10 cellular contexts compared by ENCODE assay signal in the genomic region with DNA sequence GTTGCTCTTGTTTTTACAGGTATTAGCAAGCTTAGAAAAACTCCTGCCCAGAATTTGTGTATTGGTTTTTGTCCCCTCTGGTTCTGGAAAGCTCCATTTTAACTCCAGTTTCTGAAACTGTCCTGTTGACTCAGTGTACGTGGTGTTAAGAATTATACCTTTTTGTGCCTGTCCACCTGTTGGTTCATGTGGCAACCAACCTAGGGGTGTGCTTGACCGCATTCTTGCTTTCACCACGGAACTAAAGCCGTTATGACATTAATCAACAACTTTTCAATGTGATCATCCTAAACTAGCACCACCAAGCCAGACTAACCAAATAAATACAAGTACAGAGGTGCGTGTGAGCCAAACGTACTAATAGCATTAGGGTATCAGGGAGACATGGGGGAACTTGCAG. TPM values are rescaled to one million over a fixed set of nuclear protein-coding genes. Genes with fewer than 3 reads are reported as not detected.
"Had no signal": no experiment of that assay in that cellular context is flagged by ENCODE, and none has a peak within 500 bp of the region (broad histone marks: within the 10 kb centered on the region; RNA-seq: fewer than 3 reads in every experiment).

No MANE protein-coding gene starts in this region.

- H3K27me3 Mint-ChIP-seq: IgD-negative memory B cell had no signal

- H2AFZ ChIP-seq: GM23338 had no signal

- H3K4me3 Mint-ChIP-seq: GM23338, H9, IgD-negative memory B cell had no signal

- ATAC-seq: GM23338, HepG2 had no signal

- DNase-seq: H9, HCEC 1CT, KBM-7 had no signal

- H3K4me3 ChIP-seq: GM23338 had no signal

- H3K4me1 Mint-ChIP-seq: GM23338, H9, IgD-negative memory B cell had no signal

- H3K27ac Mint-ChIP-seq: GM23338, H9, IgD-negative memory B cell had no signal

- H3K9ac ChIP-seq: KMS-11 had no signal

- H3K36me3 Mint-ChIP-seq: IgD-negative memory B cell had no signal

- H3K4me2 ChIP-seq: GM23338, KMS-11 had no signal

- H3K27ac ChIP-seq: HL-60, KMS-11 had no signal

RNA-seq across cellular contexts. Expression of a gene that starts 56.0 kb away (rescaled TPM):
- total RNA-seq: GM23338, H1, H9, HepG2, HT1080 had no signal
